In the genomic region with DNA sequence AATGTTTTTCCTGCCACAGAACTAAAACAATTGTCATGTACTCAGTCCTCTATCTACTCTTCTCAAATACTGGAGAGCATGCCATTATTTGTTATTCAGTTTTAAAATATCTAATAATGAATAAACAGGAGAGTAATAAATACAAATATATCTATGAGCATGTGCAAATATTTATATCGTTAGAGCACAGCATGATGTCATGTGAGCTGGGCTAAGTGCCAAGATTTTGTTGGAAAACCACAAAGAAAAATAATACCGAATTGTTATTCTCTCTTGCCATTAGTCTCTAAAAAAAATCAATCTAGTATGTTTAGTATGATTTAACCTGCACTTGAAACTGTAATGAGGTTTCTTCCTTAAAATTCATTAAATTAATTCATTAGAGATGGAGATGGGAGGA, we compare ENCODE assay signal across 11 cellular contexts.
DNase-seq lines count a peak whose midpoint lies in the region.
"Had no signal": no experiment of that assay in that cellular context is flagged by ENCODE, and none has a peak within 500 bp of the region (broad histone marks: within the 10 kb centered on the region; RNA-seq: fewer than 3 reads in every experiment).

No MANE protein-coding gene starts in this region.

- no peak overlapping the region for H3K4me3 ChIP-seq in skeletal muscle cell (ENCODE audit: low read depth, low read length)
- H3K4me3 ChIP-seq: thoracic aorta had no signal

- DNase-seq in DMS 273 (lab: John Stamatoyannopoulos, UW; ENCODE audit: unreplicated experiment) (peak; percentile 40), DMS 273 treated with DMSO at 0.1 percent for 48 hours (lab: John Stamatoyannopoulos, UW) (no peak), NCI-H2107 (lab: John Stamatoyannopoulos, UW) (peak; percentile 12), dermis microvascular lymphatic vessel endothelial cell (ENCODE audit: low read depth in 2 of 2) (peak; percentile 38 to 90), skeletal muscle cell (ENCODE audit: low read depth) (peak; percentile 44), amygdala (lab: John Stamatoyannopoulos, UW) (no peak), GOT3 (lab: John Stamatoyannopoulos, UW) (no peak), HK-2 (ENCODE audit: unreplicated experiment) (no peak)
- DNase-seq: activated CD8-positive, alpha-beta memory T cell treated with anti-CD3 and anti-CD28 coated beads for 24 hours; stimulated activated CD4-positive, alpha-beta T cell treated with anti-CD3 and anti-CD28 coated beads, Interleukin-4, amount 100 ng/mL, for 4 hours had no signal

Comparison
In these comparisons a context has a peak if more than half of its experiments do, and no peak if none do; other contexts are left out.
1. DNase-seq: peak in DMS 273 (single experiment), NCI-H2107 (single experiment), dermis microvascular lymphatic vessel endothelial cell (2 of 2) and skeletal muscle cell (single experiment); none in DMS 273 treated with DMSO at 0.1 percent for 48 hours (single experiment), amygdala (0 of 56), GOT3 (single experiment) and HK-2 (single experiment).